ENCODE assay signal across 21 cellular contexts in genomic region chr15:80940851-80941250, GRCh38. TPM values are rescaled to one million over a fixed set of nuclear protein-coding genes. Genes with fewer than 3 reads are reported as not detected.
DNase-seq lines count a peak whose midpoint lies in the region; ATAC-seq and TF ChIP-seq lines count a peak whose summit lies in the region.
"Had no signal": no experiment of that assay in that cellular context is flagged by ENCODE, and none has a peak within 500 bp of the region (broad histone marks: within the 10 kb centered on the region; RNA-seq: fewer than 3 reads in every experiment).

No MANE protein-coding gene starts in this region.

- CTCF ChIA-PET in AG04450 (lab: Charles Lee) = interaction anchor here (0.9 kb wide), 1 partner anchor 29 kb away, joined by 3 read pairs; no protein-coding TSS in a partner anchor
- CTCF ChIA-PET in activated CD4-positive, alpha-beta memory T cell treated with anti-CD3 and anti-CD28 coated beads, Interleukin-2, amount 10 ng/mL, durations not matched to agents 7 days and 5 days (lab: Charles Lee) = interaction anchor here (1.0 to 1.1 kb wide), 2 partner anchors 29 to 485 kb away, joined by 3 to 4 read pairs; no protein-coding TSS in a partner anchor

- H3K23ac ChIP-seq in neuronal stem cell (ENCODE audit: low read depth, low read length, poor library complexity) = no peak overlapping the region

- H2AFZ ChIP-seq in neuronal stem cell (ENCODE audit: low read length) = no peak overlapping the region
- H2AFZ ChIP-seq: GM23248 had no signal

- TF ChIP-seq POLR2A in sigmoid colon (IDR thresholded peaks at IDR 0.05) = no peak

- ATAC-seq in RWPE2 (ENCODE audit: low read depth) = no peak
- no peak for ATAC-seq in HG02970 (IDR thresholded peaks at IDR 0.05; ENCODE audit: low FRiP score, unreplicated experiment)
- ATAC-seq: GM12878 had no signal

- H4K91ac ChIP-seq in neuronal stem cell (ENCODE audit: low read depth, low read length, poor library complexity) = no peak overlapping the region

- no peak overlapping the region for H2BK12ac ChIP-seq in neuronal stem cell (ENCODE audit: low read length)

- H3K4me3 ChIP-seq in AG04450 (ENCODE audit: low read depth, low read length) = no peak overlapping the region
- H3K4me3 ChIP-seq in RWPE2 (ENCODE audit: severe bottlenecking) = no peak overlapping the region
- H3K4me3 ChIP-seq in neuronal stem cell (ENCODE audit: low read length in 2 of 2) = no peak overlapping the region
- H3K4me3 ChIP-seq in sigmoid colon = no peak overlapping the region
- H3K4me3 ChIP-seq: GM12878, GM23248, HAP-1 had no signal

- no CpG with 5 or more reads among the region's 6 CpGs for WGBS in neuronal stem cell (ENCODE audit: extremely low coverage in 2 of 2, insufficient read length in 2 of 2, insufficient replicate concordance in 1 of 2), 2 donors
- 95% methylated on average over 6 of the region's 6 CpGs for WGBS in sigmoid colon, 2 donors

- no peak overlapping the region for H3K18ac ChIP-seq in neuronal stem cell (ENCODE audit: low read length)

- no peak overlapping the region for H2AK5ac ChIP-seq in neuronal stem cell (ENCODE audit: low read depth, low read length)

- TF ChIP-seq CTCF in AG04450 (IDR thresholded peaks at IDR 0.05; ENCODE audit: low read depth, low read length) = no peak
- no peak for TF ChIP-seq CTCF in RWPE2 (IDR thresholded peaks at IDR 0.05; ENCODE audit: poor library complexity, severe bottlenecking)
- no peak for TF ChIP-seq CTCF in sigmoid colon (IDR thresholded peaks at IDR 0.05)

- no peak overlapping the region for H3K4me2 ChIP-seq in neuronal stem cell (ENCODE audit: insufficient read depth, low read length, poor library complexity, severe bottlenecking)

- no peak for TF ChIP-seq EP300 in sigmoid colon (IDR thresholded peaks at IDR 0.05)

- peak overlapping the region; percentile 4 for H2BK120ac ChIP-seq in neuronal stem cell (ENCODE audit: low read depth, low read length)

- no peak overlapping the region for H3K14ac ChIP-seq in neuronal stem cell (ENCODE audit: low read length)

- H3K4ac ChIP-seq in neuronal stem cell (ENCODE audit: low read length) = no peak overlapping the region

- H3K27ac ChIP-seq in AG04450 (ENCODE audit: low read depth, low read length) (peak overlapping the region; percentile 31), RWPE2 (ENCODE audit: poor library complexity, severe bottlenecking) (no peak overlapping the region), neuronal stem cell (replicated peaks; ENCODE audit: low read length) (no peak overlapping the region), sigmoid colon (peak overlapping the region in 3 of 4 donors; percentile 5 to 72 (median 57))
- H3K27ac ChIP-seq: GM23248 had no signal

- DNase-seq in AG04450 (ENCODE audit: low read depth, low spot score) = no peak
- peak; percentile 33 for DNase-seq in RWPE2 (ENCODE audit: low spot score)
- no peak for DNase-seq in neuronal stem cell (ENCODE audit: low spot score)
- no peak for DNase-seq in sigmoid colon
- DNase-seq in NCI-H345 (lab: John Stamatoyannopoulos, UW) = no peak
- DNase-seq in activated CD4-positive, alpha-beta memory T cell treated with anti-CD3 and anti-CD28 coated beads, Interleukin-2, amount 10 ng/mL, durations not matched to agents 7 days and 5 days = no peak
- no peak for DNase-seq in stimulated activated CD4-positive, alpha-beta T cell treated with anti-CD3 and anti-CD28 coated beads, Interleukin-1b, Interleukin-23, amount 100 ng/mL, for 48 hours
- DNase-seq: 8988T; BE2C; C1 segment of cervical spinal cord; CD4-positive, CD25-positive, alpha-beta regulatory T cell; CD8-positive, alpha-beta memory T cell; COR-L47; DMS 273 treated with DMSO at 0.1 percent for 48 hours; DMS53; DND-41; EL; GM23248 had no signal

- POLR2A ChIA-PET in AG04450 (lab: Yijun Ruan, JAX) = no interaction called here
- POLR2A ChIA-PET in activated CD4-positive, alpha-beta memory T cell treated with anti-CD3 and anti-CD28 coated beads, Interleukin-2, amount 10 ng/mL, durations not matched to agents 7 days and 5 days (lab: Charles Lee) = no interaction called here

- no peak overlapping the region for H2BK15ac ChIP-seq in neuronal stem cell (ENCODE audit: low read length)

- no peaks in the 10 kb centered on the region for H3K27me3 ChIP-seq in AG04450 (ENCODE audit: control insufficient read depth, insufficient read depth, low read length)
- no peaks in the 10 kb centered on the region for H3K27me3 ChIP-seq in RWPE2 (ENCODE audit: insufficient read depth, poor library complexity, severe bottlenecking)
- no peaks in the 10 kb centered on the region for H3K27me3 ChIP-seq in neuronal stem cell (ENCODE audit: control insufficient read depth in 3 of 3, insufficient read depth in 3 of 3, low read depth in 1 of 3, low read length in 3 of 3)
- H3K27me3 ChIP-seq in sigmoid colon = no peaks in the 10 kb centered on the region
- H3K27me3 ChIP-seq: BE2C had no signal

- no peaks in the 10 kb centered on the region for H3K27me3 Mint-ChIP-seq in activated CD4-positive, alpha-beta memory T cell treated with anti-CD3 and anti-CD28 coated beads, Interleukin-2, amount 10 ng/mL, durations not matched to agents 7 days and 5 days
- H3K27me3 Mint-ChIP-seq: CD4-positive, CD25-positive, alpha-beta regulatory T cell; CD8-positive, alpha-beta memory T cell had no signal

- H3K9me3 ChIP-seq in AG04450 (ENCODE audit: control insufficient read depth, insufficient read depth, low read length) (no peaks in the 10 kb centered on the region), RWPE2 (ENCODE audit: severe bottlenecking) (no peaks in the 10 kb centered on the region), neuronal stem cell (replicated peaks in 1 of 2; ENCODE audit: control insufficient read depth in 2 of 2, insufficient read depth in 1 of 2, low read depth in 1 of 2, low read length in 2 of 2) (no peaks in the 10 kb centered on the region), sigmoid colon (no peaks in the 10 kb centered on the region)
- H3K9me3 ChIP-seq: BE2C, HAP-1 had no signal

- no peaks in the 10 kb centered on the region for H3K9me3 Mint-ChIP-seq in activated CD4-positive, alpha-beta memory T cell treated with anti-CD3 and anti-CD28 coated beads, Interleukin-2, amount 10 ng/mL, durations not matched to agents 7 days and 5 days
- H3K9me3 Mint-ChIP-seq: CD4-positive, CD25-positive, alpha-beta regulatory T cell; CD8-positive, alpha-beta memory T cell had no signal

- no peak overlapping the region for H3K4me3 Mint-ChIP-seq in activated CD4-positive, alpha-beta memory T cell treated with anti-CD3 and anti-CD28 coated beads, Interleukin-2, amount 10 ng/mL, durations not matched to agents 7 days and 5 days
- H3K4me3 Mint-ChIP-seq: CD4-positive, CD25-positive, alpha-beta regulatory T cell; CD8-positive, alpha-beta memory T cell had no signal

- H3K36me3 ChIP-seq in RWPE2 (ENCODE audit: low read depth) (0 out of 2 replicates have a peak, but pooled peaks cover 4% of the 10 kb centered on the region), neuronal stem cell (replicated peaks in 1 of 2; ENCODE audit: control insufficient read depth in 2 of 2, insufficient read depth in 2 of 2, low read length in 2 of 2) (peaks cover 2 to 12% of the 10 kb centered on the region in 2 donors), sigmoid colon (peaks cover 0 to 7% (median 3%) of the 10 kb centered on the region in 4 donors)
- H3K36me3 ChIP-seq: BE2C, HAP-1 had no signal

- H3K79me1 ChIP-seq in neuronal stem cell (ENCODE audit: low read depth, low read length) = no peaks in the 10 kb centered on the region

- no peaks in the 10 kb centered on the region for H3K4me1 Mint-ChIP-seq in activated CD4-positive, alpha-beta memory T cell treated with anti-CD3 and anti-CD28 coated beads, Interleukin-2, amount 10 ng/mL, durations not matched to agents 7 days and 5 days
- H3K4me1 Mint-ChIP-seq: CD8-positive, alpha-beta memory T cell had no signal

- no peak overlapping the region for H4K8ac ChIP-seq in neuronal stem cell (ENCODE audit: low read depth, low read length)

- intact Hi-C loops in sigmoid colon (cut with DNase I) = no loop called here

- H3K4me1 ChIP-seq in RWPE2 (ENCODE audit: insufficient read depth, poor library complexity, severe bottlenecking) (no peaks in the 10 kb centered on the region), neuronal stem cell (ENCODE audit: control insufficient read depth in 2 of 2, insufficient read depth in 1 of 2, low read depth in 1 of 2, low read length in 2 of 2) (no peaks in the 10 kb centered on the region), sigmoid colon (peaks cover 0 to 47% (median 42%) of the 10 kb centered on the region in 4 donors)
- H3K4me1 ChIP-seq: BE2C, HAP-1 had no signal

- no peak overlapping the region for H3K27ac Mint-ChIP-seq in activated CD4-positive, alpha-beta memory T cell treated with anti-CD3 and anti-CD28 coated beads, Interleukin-2, amount 10 ng/mL, durations not matched to agents 7 days and 5 days
- H3K27ac Mint-ChIP-seq: CD8-positive, alpha-beta memory T cell had no signal

- no peak overlapping the region for H3K9ac ChIP-seq in neuronal stem cell (ENCODE audit: low read depth, low read length, poor library complexity)
- H3K9ac ChIP-seq: GM23248 had no signal

- H2BK5ac ChIP-seq in neuronal stem cell (ENCODE audit: low read length) = no peak overlapping the region

- H3K36me3 Mint-ChIP-seq in activated CD4-positive, alpha-beta memory T cell treated with anti-CD3 and anti-CD28 coated beads, Interleukin-2, amount 10 ng/mL, durations not matched to agents 7 days and 5 days (ENCODE audit: low read depth) = peaks cover 8% of the 10 kb centered on the region

RNA-seq across cellular contexts. Expression of gene MESD, which starts 48.8 kb away (rescaled TPM):
- 19.1 and 23.9 TPM in 2 replicates for polyA plus RNA-seq in AG04450 (2011; rRNA removed)
- 8.4 and 12.4 TPM in 2 replicates for polyA minus RNA-seq in AG04450 (2011; rRNA and poly(A)+ RNA removed)
- polyA plus RNA-seq in neuronal stem cell (2013, experiment 1 of 2) = 18.9 TPM
- polyA plus RNA-seq in neuronal stem cell (2013, experiment 2 of 2) = 19.2 TPM
- 10 to 100 TPM; 11.7 to 20.8 (median 15.7) TPM for total RNA-seq in sigmoid colon
- polyA plus RNA-seq in sigmoid colon = 10 to 100 TPM in 1 of 3 donors, 1 to 10 TPM in 2; 5.4 to 20.1 (median 6.9) TPM
- 10 to 100 TPM; 34.5 to 36.1 TPM for total RNA-seq in activated CD4-positive, alpha-beta memory T cell treated with anti-CD3 and anti-CD28 coated beads, Interleukin-2, amount 10 ng/mL, durations not matched to agents 7 days and 5 days

RNA-seq across cellular contexts. Expression of gene TLNRD1, which starts 59.9 kb away (rescaled TPM):
- 3.5 and 4.1 TPM in 2 replicates for polyA plus RNA-seq in AG04450 (2011; rRNA removed)
- 4.1 and 4.2 TPM in 2 replicates for polyA minus RNA-seq in AG04450 (2011; rRNA and poly(A)+ RNA removed)
- polyA plus RNA-seq in neuronal stem cell (2013, experiment 1 of 2) = 19.5 TPM
- 20.2 TPM for polyA plus RNA-seq in neuronal stem cell (2013, experiment 2 of 2)
- total RNA-seq in sigmoid colon = 10 to 100 TPM; 12.5 to 18.3 (median 12.8) TPM
- polyA plus RNA-seq in sigmoid colon = 10 to 100 TPM in 1 of 3 donors, 1 to 10 TPM in 2; 6.6 to 10.6 (median 6.9) TPM
- total RNA-seq in activated CD4-positive, alpha-beta memory T cell treated with anti-CD3 and anti-CD28 coated beads, Interleukin-2, amount 10 ng/mL, durations not matched to agents 7 days and 5 days = 10 to 100 TPM; 47.1 to 48.8 TPM

Comparison
In these comparisons a context has a peak if more than half of its experiments do, and no peak if none do; other contexts are left out.
1. H3K27ac ChIP-seq: peak in AG04450 (single experiment) and sigmoid colon (3 of 4); none in RWPE2 (single experiment) and neuronal stem cell (single experiment).